10 cellular contexts compared by ENCODE assay signal in the genomic region with DNA sequence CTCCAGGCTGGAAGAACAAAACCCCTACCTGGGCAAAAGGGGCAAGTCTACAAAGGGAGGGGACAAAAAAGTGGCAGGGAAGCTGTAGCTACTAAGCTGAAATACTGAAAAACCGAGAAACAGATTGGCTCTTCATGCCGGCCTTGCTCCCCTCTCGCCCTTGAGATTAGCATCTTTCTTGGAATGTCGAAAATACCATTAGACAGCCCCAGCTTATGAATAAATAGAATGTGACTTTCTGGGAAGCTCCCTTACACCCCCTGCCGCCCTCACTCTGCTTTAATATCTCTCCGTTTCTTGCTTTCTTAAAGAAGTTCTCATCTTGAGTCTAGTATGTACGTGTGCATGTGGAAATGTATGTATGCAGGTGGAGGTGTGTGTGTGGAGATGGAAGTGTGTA. TPM values are rescaled to one million over a fixed set of nuclear protein-coding genes. Genes with fewer than 3 reads are reported as not detected.
DNase-seq lines count a peak whose midpoint lies in the region; ATAC-seq and TF ChIP-seq lines count a peak whose summit lies in the region.
"Had no signal": no experiment of that assay in that cellular context is flagged by ENCODE, and none has a peak within 500 bp of the region (broad histone marks: within the 10 kb centered on the region; RNA-seq: fewer than 3 reads in every experiment).

No MANE protein-coding gene starts in this region.

- H3K4me1 ChIP-seq in right atrium auricular region (peaks cover 0 to 28% of the 10 kb centered on the region in 2 donors), lower lobe of right lung (peaks cover 30% of the 10 kb centered on the region), aorta (ENCODE audit: control insufficient read depth in 1 of 2, insufficient read depth in 2 of 2, low read length in 2 of 2) (peaks cover 0 to 2% of the 10 kb centered on the region in 2 donors)

- WGBS in aorta, 2 donors = 48 to 62% methylated on average over 7 of the region's 7 CpGs

- H3K4me3 ChIP-seq in right atrium auricular region (peak overlapping the region in 1 of 2 donors; percentile 7), lower lobe of right lung (peak overlapping the region; percentile 44), aorta (ENCODE audit: low read length in 2 of 2) (no peak overlapping the region)

- DNase-seq in right atrium auricular region (ENCODE audit: low spot score) (no peak), Right ventricle myocardium superior (no peak), lower lobe of right lung (no peak), aorta (no peak), ureter (ENCODE audit: low spot score) (no peak), NCI-H2227 (lab: John Stamatoyannopoulos, UW; ENCODE audit: unreplicated experiment) (no peak)
- DNase-seq: NCI-H2029 treated with DMSO at 0.1 percent for 48 hours had no signal

- intact Hi-C loops in Right ventricle myocardium superior (cut with DNase I) (no loop called here), lower lobe of right lung (cut with DNase I) (no loop called here), aorta (cut with DNase I) (no loop called here)

- H3K27me3 ChIP-seq in right atrium auricular region = no peaks in the 10 kb centered on the region
- no peaks in the 10 kb centered on the region for H3K27me3 ChIP-seq in lower lobe of right lung (ENCODE audit: low read depth)
- H3K27me3 ChIP-seq in aorta (ENCODE audit: control insufficient read depth in 1 of 2, insufficient read depth in 2 of 2, low read length in 1 of 2) = no peaks in the 10 kb centered on the region

- H3K9me3 ChIP-seq in right atrium auricular region (no peaks in the 10 kb centered on the region), lower lobe of right lung (no peaks in the 10 kb centered on the region), aorta (ENCODE audit: control insufficient read depth, low read length) (no peaks in the 10 kb centered on the region)

- H3K36me3 ChIP-seq in right atrium auricular region (no peaks in the 10 kb centered on the region), lower lobe of right lung (peaks cover under 1% of the 10 kb centered on the region), aorta (ENCODE audit: control insufficient read depth in 1 of 2, insufficient read depth in 2 of 2, low read length in 1 of 2) (no peaks in the 10 kb centered on the region)

- ATAC-seq in Right ventricle myocardium superior (ENCODE audit: poor library complexity) (no peak), lower lobe of right lung (peak in 1 of 2 donors; percentile 18), aorta (ENCODE audit: low FRiP score) (peak; percentile 24), GM21737 (IDR thresholded peaks at IDR 0.05; ENCODE audit: unreplicated experiment) (no peak)

- H3K27ac ChIP-seq in right atrium auricular region (peak overlapping the region; percentile 50 to 73), angular gyrus (ENCODE audit: low read depth, low read length) (peak overlapping the region; percentile 37), lower lobe of right lung (peak overlapping the region; percentile 50), aorta (ENCODE audit: low read depth in 1 of 2, low read length in 2 of 2) (peak overlapping the region; percentile 78 to 97)

- TF ChIP-seq CTCF in right atrium auricular region (IDR thresholded peaks at IDR 0.05) = no peak
- TF ChIP-seq CTCF in lower lobe of right lung (IDR thresholded peaks at IDR 0.05) = no peak

RNA-seq across cellular contexts. Expression of gene TRAF3IP3, which starts 14.1 kb away (rescaled TPM):
- total RNA-seq in right atrium auricular region (1 to 10 TPM in 1 of 2 donors, under 1 TPM in 1; 0.19 to 2.2 TPM), Right ventricle myocardium superior (0.70 TPM), lower lobe of right lung (12.4 TPM), aorta (1 to 10 TPM; 4.3 to 9.0 TPM), ureter (6.2 TPM)
- polyA plus RNA-seq in aorta = 1 to 10 TPM in 1 of 2 donors, under 1 TPM in 1; 0.88 to 1.1 TPM
- polyA plus RNA-seq: BJ had no signal

RNA-seq across cellular contexts. Expression of gene C1orf74, which starts 14.4 kb away (rescaled TPM):
- total RNA-seq in right atrium auricular region (1 to 10 TPM; 1.6 to 1.7 TPM), Right ventricle myocardium superior (1.9 TPM), lower lobe of right lung (1.6 TPM), aorta (1 to 10 TPM; 1.1 to 1.6 TPM), ureter (3.5 TPM)
- under 1 TPM; 0.69 to 0.75 TPM for polyA plus RNA-seq in aorta

RNA-seq across cellular contexts. Expression of gene IRF6, which starts 36.0 kb away (rescaled TPM):
- total RNA-seq in right atrium auricular region (10 to 100 TPM; 30.4 to 32.6 TPM), Right ventricle myocardium superior (31.6 TPM), lower lobe of right lung (18.2 TPM), aorta (1 to 10 TPM; 1.9 to 3.8 TPM), ureter (102 TPM)
- polyA plus RNA-seq in aorta = 1 to 10 TPM; 2.6 to 9.8 TPM

RNA-seq across cellular contexts. Expression of gene UTP25, which starts 57.8 kb away (rescaled TPM):
- total RNA-seq in right atrium auricular region (1 to 10 TPM; 2.8 to 3.9 TPM), Right ventricle myocardium superior (2.1 TPM), lower lobe of right lung (6.2 TPM), aorta (1 to 10 TPM; 7.2 to 8.1 TPM), ureter (13.8 TPM)
- 1 to 10 TPM in 1 of 2 donors, under 1 TPM in 1; 0.50 to 3.0 TPM for polyA plus RNA-seq in aorta

Comparison
In these comparisons a context has a peak if more than half of its experiments do, and no peak if none do; other contexts are left out.
1. H3K27ac ChIP-seq: peak in every context shown above with its lines; median percentile 88 in aorta; 62 in right atrium auricular region; 50 in lower lobe of right lung; 37 in angular gyrus.